8 cellular contexts compared by ENCODE assay signal in genomic region chr17:63621229-63621683, GRCh38. TPM values are rescaled to one million over a fixed set of nuclear protein-coding genes. Genes with fewer than 3 reads are reported as not detected.
DNase-seq lines count a peak whose midpoint lies in the region; ATAC-seq, FAIRE-seq and TF ChIP-seq lines count a peak whose summit lies in the region.

No MANE protein-coding gene starts in this region.

- H3K4me2 ChIP-seq in A549 (peak overlapping the region; percentile 73), IMR-90 (ENCODE audit: low read depth, low read length) (peak overlapping the region; percentile 74)

- H3K9ac ChIP-seq in IMR-90 (ENCODE audit: low read depth, low read length) = peak overlapping the region; percentile 61

- TF ChIP-seq EP300 in A549 (IDR thresholded peaks at IDR 0.05) = no peak

- no peaks in the 10 kb centered on the region for H3K27me3 ChIP-seq in IMR-90 (ENCODE audit: control insufficient read depth, insufficient read depth, low read length)

- peak overlapping the region; percentile 83 for H3K27ac Mint-ChIP-seq in central memory CD8-positive, alpha-beta T cell (ENCODE audit: low read depth)

- peaks cover 35% of the 10 kb centered on the region for H3K4me1 Mint-ChIP-seq in central memory CD8-positive, alpha-beta T cell

- H3K36me3 Mint-ChIP-seq in central memory CD8-positive, alpha-beta T cell (ENCODE audit: insufficient read depth) = peaks cover 5% of the 10 kb centered on the region

- no peaks in the 10 kb centered on the region for H3K9me1 ChIP-seq in IMR-90 (ENCODE audit: insufficient read depth, low read length)

- H3K27ac ChIP-seq in A549 (peak overlapping the region; percentile 78 to 88), IMR-90 (ENCODE audit: insufficient read depth, low read length) (peak overlapping the region; percentile 53)

- CTCF ChIA-PET in A549 (lab: Yijun Ruan, JAX) = interaction anchor here (0.8 to 7.8 kb wide), 7 partner anchors 9 to 948 kb away, joined by 3 to 64 read pairs (median 3); no protein-coding TSS in a partner anchor
- CTCF ChIA-PET in IMR-90 (lab: Yijun Ruan, JAX) = interaction anchor here (1.9 kb wide), 1 partner anchor 9 kb away, joined by 8 read pairs; no protein-coding TSS in a partner anchor

- H2AFZ ChIP-seq in IMR-90 (replicated peaks; ENCODE audit: low read length, poor library complexity) = peak overlapping the region; percentile 94

- H3K4me3 ChIP-seq in A549 (peak overlapping the region; percentile 54), IMR-90 (ENCODE audit: insufficient read depth, low read depth, low read length) (peak overlapping the region; percentile 57), mucosa of descending colon (peak overlapping the region; percentile 63)

- H3K9me3 ChIP-seq in A549 (no peaks in the 10 kb centered on the region), IMR-90 (ENCODE audit: control insufficient read depth, insufficient read depth, low read length) (no peaks in the 10 kb centered on the region), mucosa of descending colon (no peaks in the 10 kb centered on the region)

- H2BK120ac ChIP-seq in IMR-90 (ENCODE audit: low read depth, low read length) = no peak overlapping the region

- H2AK9ac ChIP-seq in IMR-90 (replicated peaks; ENCODE audit: low read depth, low read length, poor library complexity) = peak overlapping the region; percentile 88

- H4K5ac ChIP-seq in IMR-90 (ENCODE audit: low read depth, low read length) = peak overlapping the region; percentile 3; the same call in 1 of the 2 replicates

- H4K91ac ChIP-seq in IMR-90 (ENCODE audit: insufficient read depth, low read depth, low read length) = no peak overlapping the region; the same call in 1 of the 2 replicates

- H3K9me3 Mint-ChIP-seq in central memory CD8-positive, alpha-beta T cell = no peaks in the 10 kb centered on the region

- H3K27me3 Mint-ChIP-seq in central memory CD8-positive, alpha-beta T cell = no peaks in the 10 kb centered on the region

- peak overlapping the region; percentile 90 for H3K4me3 Mint-ChIP-seq in central memory CD8-positive, alpha-beta T cell

- H3K14ac ChIP-seq in IMR-90 (replicated peaks; ENCODE audit: low read depth, low read length) = peak overlapping the region; percentile 18

- peaks cover 9 to 26% of the 10 kb centered on the region in 2 experiments; a peak in 3 of 4 replicates for H3K79me1 ChIP-seq in IMR-90 (ENCODE audit: low read depth in 1 of 2, low read length in 2 of 2)

- POLR2A ChIA-PET in A549 (lab: Yijun Ruan, JAX) = interaction anchor here (1.0 to 1.4 kb wide), 7 partner anchors 9 to 152 kb away, joined by 3 to 17 read pairs (median 6); partner anchors contain the start of genes CCDC47 and DDX42
- POLR2A ChIA-PET in IMR-90 (lab: Charles Lee; ENCODE audit: unreplicated experiment) = no interaction called here

- FAIRE-seq in A549 (lab: Jason Lieb, UNC) = no peak
- FAIRE-seq in H54 (lab: Jason Lieb, UNC) = no peak

- peaks cover 10% of the 10 kb centered on the region for H4K20me1 ChIP-seq in IMR-90 (ENCODE audit: insufficient read depth, low read length)

- TF ChIP-seq CTCF in A549 (IDR thresholded peaks at IDR 0.05) = no peak
- TF ChIP-seq CTCF in IMR-90 (conservative IDR thresholded peaks at IDR 0.05; ENCODE audit: low read depth, low read length) = no peak
- no peak for TF ChIP-seq CTCF in mucosa of descending colon (IDR thresholded peaks at IDR 0.05)

- peak overlapping the region; percentile 34 for H3K4ac ChIP-seq in IMR-90 (ENCODE audit: low read depth, low read length)

- H3K56ac ChIP-seq in IMR-90 (ENCODE audit: extremely low read depth, insufficient read depth, low read length) = no peak overlapping the region

- peak in 1 of 2 experiments; percentile 71 for DNase-seq in A549 (ENCODE audit: low read depth in 1 of 2, low spot score in 1 of 2)
- DNase-seq in IMR-90 = no peak
- DNase-seq in central memory CD8-positive, alpha-beta T cell (ENCODE audit: low spot score in 2 of 2) = no peak
- DNase-seq in mucosa of descending colon = no peak
- DNase-seq in cerebellar cortex (ENCODE audit: low spot score) = no peak
- DNase-seq in CD1c-positive myeloid dendritic cell (ENCODE audit: extremely low spot score) = no peak
- no peak for DNase-seq in H54 (ENCODE audit: insufficient read length, low spot score)
- DNase-seq in OCI-M2 (lab: John Stamatoyannopoulos, UW; ENCODE audit: unreplicated experiment) = no peak

- no TSS peak for BruUV-seq in IMR-90 (replicated peaks; lab: Mats Ljungman, UMichigan)

- H3K4me1 ChIP-seq in A549 = peaks cover 13% of the 10 kb centered on the region
- H3K4me1 ChIP-seq in IMR-90 (ENCODE audit: control insufficient read depth, insufficient read depth, low read length) = peaks cover 3% of the 10 kb centered on the region; the same call in 1 of the 2 replicates
- H3K4me1 ChIP-seq in mucosa of descending colon (ENCODE audit: low read depth) = peaks cover 11% of the 10 kb centered on the region

- dilution Hi-C loops in IMR-90 (cut with HindIII; ENCODE audit: low sequenced_read_pairs, unreplicated experiment) = no loop called here

- H3K18ac ChIP-seq in IMR-90 (ENCODE audit: low read depth, low read length) = no peak overlapping the region

- no peak; a peak in 1 of 6 replicates for ATAC-seq in A549
- ATAC-seq in IMR-90 (ENCODE audit: low read depth) = no peak
- ATAC-seq in central memory CD8-positive, alpha-beta T cell (replicated peaks; ENCODE audit: extremely low read depth, poor library complexity, severe bottlenecking) = peak; percentile 1
- ATAC-seq in mucosa of descending colon = peak; percentile 32

- TF ChIP-seq RAD21 in A549 (conservative IDR thresholded peaks at IDR 0.05 in 1 of 2, IDR thresholded peaks at IDR 0.05 in 1 of 2) (no peak), IMR-90 (IDR thresholded peaks at IDR 0.05; ENCODE audit: low read length) (no peak)

- peak overlapping the region; percentile 20 for H2BK5ac ChIP-seq in IMR-90 (ENCODE audit: low read depth, low read length, poor library complexity, severe bottlenecking)

- 14% methylated on average over 10 of the region's 10 CpGs for WGBS in A549 (ENCODE audit: missing lambda C conversion rate)
- WGBS in IMR-90 (ENCODE audit: extremely low coverage in 2 of 2, insufficient read length in 1 of 2), 2 experiments = no CpG with 5 or more reads among the region's 10 CpGs

- H2BK20ac ChIP-seq in IMR-90 (ENCODE audit: low read depth, low read length) = no peak overlapping the region

- peak overlapping the region; percentile 50 to 78; a peak in 2 of 4 replicates for H4K8ac ChIP-seq in IMR-90 (ENCODE audit: low read depth in 2 of 2, low read length in 2 of 2)

- H2BK15ac ChIP-seq in IMR-90 (ENCODE audit: low read depth, low read length) = no peak overlapping the region

- intact Hi-C loops in IMR-90 (cut with micrococcal nuclease) (no loop called here), mucosa of descending colon (cut with DNase I, micrococcal nuclease) (no loop called here)

- no peak overlapping the region for H3K23ac ChIP-seq in IMR-90 (ENCODE audit: low read depth, low read length)

- no peak overlapping the region for H2AK5ac ChIP-seq in IMR-90 (ENCODE audit: low read depth, low read length)

- H3K36me3 ChIP-seq in IMR-90 (ENCODE audit: control insufficient read depth, insufficient read depth, low read length) (no peaks in the 10 kb centered on the region), mucosa of descending colon (ENCODE audit: low read depth) (no peaks in the 10 kb centered on the region)

- TF ChIP-seq POLR2A in A549 (IDR thresholded peaks at IDR 0.05; ENCODE audit: low read length) (no peak), IMR-90 (IDR thresholded peaks at IDR 0.05; ENCODE audit: low read depth, low read length) (no peak), H54 (IDR thresholded peaks at IDR 0.05; ENCODE audit: low read depth, low read length) (no peak)

- in situ Hi-C loops in IMR-90 (cut with MboI; ENCODE audit: low sequenced_read_pairs) = no loop called here

TF ChIP-seq in A549, 52 proteins besides CTCF, POLR2A, EP300 and RAD21 (continues in another document):
- peak; percentile 47; the same call in 1 of the 2 replicates for TF ChIP-seq E2F6 (IDR thresholded peaks at IDR 0.05; ENCODE audit: borderline replicate concordance, low read depth)

TF ChIP-seq in IMR-90, 13 proteins besides CTCF, POLR2A, EP300 and RAD21 (continues in another document):
- TF ChIP-seq MAZ (IDR thresholded peaks at IDR 0.05; ENCODE audit: borderline replicate concordance, low read depth, low read length) (no peak), ELK1 (IDR thresholded peaks at IDR 0.05; ENCODE audit: borderline replicate concordance, low read depth, low read length) (no peak)

RNA-seq across cellular contexts. Expression of gene MAP3K3, which starts 1.0 kb away (rescaled TPM):
- polyA plus RNA-seq in A549 (2011; rRNA removed) (10.8 and 12.6 TPM in 2 replicates), A549 (2017; fragmentation: RNase III; extraction: RNeasy Plus Mini Kit Qiagen cat#74134 plus additional on column Dnase treatment) (10.9 to 12.6 TPM (median 11.2 TPM) in 3 replicates), IMR-90 (2012; rRNA removed) (19.1 TPM in 2 replicates)
- 13.8 and 15.6 TPM in 2 replicates for polyA plus RNA-seq in A549 (2012; cell fraction: cytosol; rRNA removed)
- polyA plus RNA-seq in A549 (2012; cell fraction: nucleus; rRNA removed) = 29.0 and 32.0 TPM in 2 replicates
- 21.6 and 22.2 TPM in 2 replicates for polyA minus RNA-seq in A549 (2011; rRNA and poly(A)+ RNA removed)
- total RNA-seq in IMR-90 (2012; rRNA removed) (24.2 and 25.6 TPM in 2 replicates), mucosa of descending colon (10 to 100 TPM; 13.0 to 54.7 (median 18.5) TPM)
- 13.9 and 15.5 TPM in 2 replicates for polyA plus RNA-seq in IMR-90 (2012; cell fraction: cytosol; rRNA removed)
- 34.5 and 36.8 TPM in 2 replicates for polyA plus RNA-seq in IMR-90 (2012; cell fraction: nucleus; rRNA removed; ENCODE audit: low replicate concordance)

RNA-seq across cellular contexts. Expression of gene TACO1, which starts 20.6 kb away (rescaled TPM):
- polyA plus RNA-seq in A549 (2011; rRNA removed) = 38.0 and 49.9 TPM in 2 replicates
- 59.8 and 66.8 TPM in 2 replicates for polyA plus RNA-seq in A549 (2012; cell fraction: cytosol; rRNA removed)
- polyA plus RNA-seq in A549 (2012; cell fraction: nucleus; rRNA removed) = 33.7 and 35.7 TPM in 2 replicates
- 47.1 to 49.2 TPM (median 49.1 TPM) in 3 replicates for polyA plus RNA-seq in A549 (2017; fragmentation: RNase III; extraction: RNeasy Plus Mini Kit Qiagen cat#74134 plus additional on column Dnase treatment)
- polyA minus RNA-seq in A549 (2011; rRNA and poly(A)+ RNA removed) = 28.0 and 31.7 TPM in 2 replicates
- 6.5 and 9.4 TPM in 2 replicates for total RNA-seq in IMR-90 (2012; rRNA removed)
- polyA plus RNA-seq in IMR-90 (2012; rRNA removed) = 28.8 and 32.8 TPM in 2 replicates
- polyA plus RNA-seq in IMR-90 (2012; cell fraction: cytosol; rRNA removed) = 14.2 and 15.9 TPM in 2 replicates
- polyA plus RNA-seq in IMR-90 (2012; cell fraction: nucleus; rRNA removed; ENCODE audit: low replicate concordance) = 9.9 and 11.3 TPM in 2 replicates
- 10 to 100 TPM; 21.7 to 34.4 (median 29.7) TPM for total RNA-seq in mucosa of descending colon

Comparison
In these comparisons a context has a peak if more than half of its experiments do, and no peak if none do; other contexts are left out.
1. ATAC-seq: peak in central memory CD8-positive, alpha-beta T cell (single experiment) and mucosa of descending colon (single experiment); none in A549 (0 of 2) and IMR-90 (single experiment).
2. Peak in every context shown above with its lines, with median percentiles within 50 percentile points of each other: H3K4me3 ChIP-seq.